16 cellular contexts compared by ENCODE assay signal in genomic region chr3:102599819-102600576, GRCh38.
A peak's percentile ranks its signal among the peaks of the same experiment; 100 is the strongest.
DNase-seq lines count a peak whose midpoint lies in the region; ATAC-seq lines count a peak whose summit lies in the region.
"Had no signal": no experiment of that assay in that cellular context is flagged by ENCODE, and none has a peak within 500 bp of the region (broad histone marks: within the 10 kb centered on the region; RNA-seq: fewer than 3 reads in every experiment).

No MANE protein-coding gene starts in this region.

- no peak overlapping the region for H3K18ac ChIP-seq in trophoblast cell (ENCODE audit: low read length)

- DNase-seq in left ventricle myocardium superior (no peak), right cardiac atrium (no peak), amniotic epithelial cell (ENCODE audit: low read depth) (peak; percentile 11), trophoblast cell (no peak), H7 (no peak), cerebellar nuclear complex (lab: John Stamatoyannopoulos, UW) (no peak)
- DNase-seq: ACHN; Calu3; CD4-positive, alpha-beta T cell; DMS 273 treated with DMSO at 0.1 percent for 48 hours; H9; KG1 had no signal

- H2AFZ ChIP-seq in trophoblast cell (ENCODE audit: insufficient read depth, low read length, poor library complexity), result no peak overlapping the region
- H2AFZ ChIP-seq: GM23338 had no signal

- H3K79me1 ChIP-seq in trophoblast cell (ENCODE audit: low read length), result no peaks in the 10 kb centered on the region

- H3K79me2 ChIP-seq in trophoblast cell (ENCODE audit: control insufficient read depth, insufficient read depth, low read length, poor library complexity), result no peaks in the 10 kb centered on the region

- H3K36me3 ChIP-seq in trophoblast cell (ENCODE audit: control insufficient read depth in 1 of 2, insufficient read depth in 2 of 2, low read length in 2 of 2) (no peaks in the 10 kb centered on the region), H7 (replicated peaks; ENCODE audit: control insufficient read depth, insufficient read depth, low read length) (no peaks in the 10 kb centered on the region)
- H3K36me3 ChIP-seq: BLaER1 treated with 17β-estradiol and CSF1 and Interleukin-3, amounts not matched to agents 10 nM and 100 nM had no signal

- ATAC-seq in left ventricle myocardium superior, result peak; percentile 55
- no peak for ATAC-seq in right cardiac atrium
- ATAC-seq in HG03342 (IDR thresholded peaks at IDR 0.05; ENCODE audit: unreplicated experiment), result no peak
- ATAC-seq: GM12878, GM23338 had no signal

- no peak overlapping the region for H4K91ac ChIP-seq in trophoblast cell (ENCODE audit: low read depth, low read length)

- H3K27me3 ChIP-seq in right cardiac atrium (ENCODE audit: control insufficient read depth, insufficient read depth) (no peaks in the 10 kb centered on the region), trophoblast cell (ENCODE audit: insufficient read depth, low read length) (no peaks in the 10 kb centered on the region), H7 (ENCODE audit: control insufficient read depth, insufficient read depth, low read length) (no peaks in the 10 kb centered on the region)
- H3K27me3 ChIP-seq: BLaER1 treated with 17β-estradiol and CSF1 and Interleukin-3, amounts not matched to agents 10 nM and 100 nM had no signal

- H3K4me2 ChIP-seq in trophoblast cell (ENCODE audit: low read length), result no peak overlapping the region
- H3K4me2 ChIP-seq: BLaER1 treated with 17β-estradiol and CSF1 and Interleukin-3, amounts not matched to agents 10 nM and 100 nM; GM23338 had no signal

- H2AK5ac ChIP-seq in trophoblast cell (ENCODE audit: low read length), result no peak overlapping the region

- H3K4me3 ChIP-seq in right cardiac atrium (ENCODE audit: low read length) (no peak overlapping the region), trophoblast cell (ENCODE audit: low read depth, low read length) (peak overlapping the region; percentile 50), H7 (ENCODE audit: insufficient read depth, low read depth, low read length) (no peak overlapping the region)
- H3K4me3 ChIP-seq: BLaER1 treated with 17β-estradiol and CSF1 and Interleukin-3, amounts not matched to agents 10 nM and 100 nM; GM12878; GM23338 had no signal

- H3K9me3 ChIP-seq in right cardiac atrium (ENCODE audit: control insufficient read depth, low read length), result no peaks in the 10 kb centered on the region
- H3K9me3 ChIP-seq in trophoblast cell (ENCODE audit: insufficient read depth, low read depth, low read length), result no peaks in the 10 kb centered on the region

- H3K23ac ChIP-seq in trophoblast cell (ENCODE audit: low read length), result no peak overlapping the region

- H3K4ac ChIP-seq in trophoblast cell (ENCODE audit: low read depth, low read length), result no peak overlapping the region

- intact Hi-C loops in left ventricle myocardium superior (cut with micrococcal nuclease), result no loop called here
- intact Hi-C loops in right cardiac atrium (cut with DNase I), result no loop called here

- no peak overlapping the region for H2BK5ac ChIP-seq in trophoblast cell (ENCODE audit: low read depth, low read length, poor library complexity)

- peak overlapping the region; percentile 41 for H3K9ac ChIP-seq in trophoblast cell (ENCODE audit: low read length)
- H3K9ac ChIP-seq: BLaER1 treated with 17β-estradiol and CSF1 and Interleukin-3, amounts not matched to agents 10 nM and 100 nM had no signal

- no peak overlapping the region for H3K27ac ChIP-seq in right cardiac atrium (ENCODE audit: low read length)
- no peak overlapping the region for H3K27ac ChIP-seq in trophoblast cell (ENCODE audit: low read depth, low read length)
- H3K27ac ChIP-seq: BLaER1 treated with 17β-estradiol and CSF1 and Interleukin-3, amounts not matched to agents 10 nM and 100 nM had no signal

- no peak overlapping the region for H4K8ac ChIP-seq in trophoblast cell (ENCODE audit: low read depth, low read length)

- H3K14ac ChIP-seq in trophoblast cell (ENCODE audit: low read length), result no peak overlapping the region

- H3K4me1 ChIP-seq in right cardiac atrium (ENCODE audit: control insufficient read depth, insufficient read depth, low read length) (no peaks in the 10 kb centered on the region), trophoblast cell (ENCODE audit: control insufficient read depth in 1 of 2, insufficient read depth in 2 of 2, low read length in 2 of 2) (no peaks in the 10 kb centered on the region)
- H3K4me1 ChIP-seq: BLaER1 treated with 17β-estradiol and CSF1 and Interleukin-3, amounts not matched to agents 10 nM and 100 nM had no signal

- no peak overlapping the region for H2BK12ac ChIP-seq in trophoblast cell (ENCODE audit: low read length)

- H4K12ac ChIP-seq in trophoblast cell (ENCODE audit: low read depth, low read length), result no peak overlapping the region

- H2BK120ac ChIP-seq in trophoblast cell (ENCODE audit: insufficient read depth, low read length, poor library complexity), result no peak overlapping the region

- 87% methylated on average over 7 of the region's 7 CpGs for WGBS in right cardiac atrium
- WGBS in trophoblast cell (ENCODE audit: extremely low coverage, insufficient coverage, insufficient read length), result no CpG with 5 or more reads among the region's 7 CpGs
